Comparison of ENCODE assay signal across 12 cellular contexts in the genomic region with DNA sequence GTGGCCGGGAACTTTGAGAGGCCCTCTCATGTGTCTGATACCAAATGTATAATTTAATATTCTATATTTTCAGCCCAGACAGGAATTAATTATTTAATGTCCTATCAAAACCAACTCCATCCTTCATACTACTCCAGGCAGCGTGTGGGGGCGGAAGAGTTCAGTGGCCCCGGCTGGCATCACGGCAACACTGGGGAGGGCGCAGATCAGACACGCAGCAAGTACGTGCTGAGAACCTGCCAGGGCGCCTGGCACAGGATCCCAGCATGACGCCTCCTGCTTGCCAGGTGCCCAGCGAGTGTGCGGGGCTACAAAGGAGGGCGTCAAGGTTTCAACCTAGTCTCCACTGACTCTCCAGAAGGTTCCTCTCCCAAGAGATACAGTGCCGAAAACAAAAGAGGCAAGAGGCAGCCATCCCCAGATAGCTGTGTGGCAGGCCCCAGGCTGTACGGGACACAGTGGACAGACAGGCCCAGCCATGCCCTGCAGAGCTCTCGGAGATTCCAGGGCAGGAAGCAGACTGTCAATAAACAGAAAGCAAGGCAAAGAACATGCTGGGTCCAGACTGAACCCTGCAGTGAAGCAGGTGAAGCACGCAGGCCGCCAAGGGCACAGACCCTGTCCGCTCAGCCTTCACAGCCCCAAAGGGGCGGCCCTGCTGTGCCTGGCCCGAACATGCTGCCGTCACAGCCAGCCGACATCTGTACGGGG.
A peak's percentile ranks its signal among the peaks of the same experiment; 100 is the strongest.
DNase-seq lines count a peak whose midpoint lies in the region; ATAC-seq and TF ChIP-seq lines count a peak whose summit lies in the region.
"Had no signal": no experiment of that assay in that cellular context is flagged by ENCODE, and none has a peak within 500 bp of the region (broad histone marks: within the 10 kb centered on the region; RNA-seq: fewer than 3 reads in every experiment).

No MANE protein-coding gene starts in this region.

- no peak overlapping the region for H3K4me3 Mint-ChIP-seq in progenitor cell of endocrine pancreas (ENCODE audit: low read depth)
- H3K4me3 Mint-ChIP-seq: natural killer cell had no signal

- no peaks in the 10 kb centered on the region for H3K27me3 Mint-ChIP-seq in progenitor cell of endocrine pancreas

- peak overlapping the region; percentile 96 for H3K27ac ChIP-seq in epithelial cell of prostate

- H3K4me1 Mint-ChIP-seq in progenitor cell of endocrine pancreas (ENCODE audit: low read depth): peaks cover 46% of the 10 kb centered on the region
- H3K4me1 Mint-ChIP-seq: natural killer cell had no signal

- no peak for ATAC-seq in HG03521 (IDR thresholded peaks at IDR 0.05; ENCODE audit: unreplicated experiment)
- ATAC-seq: natural killer cell had no signal

- TF ChIP-seq CTCF in progenitor cell of endocrine pancreas (IDR thresholded peaks at IDR 0.05; ENCODE audit: unreplicated experiment): no peak

- no peaks in the 10 kb centered on the region for H3K9me3 Mint-ChIP-seq in progenitor cell of endocrine pancreas (ENCODE audit: low read depth)
- H3K9me3 Mint-ChIP-seq: natural killer cell had no signal

- DNase-seq in HPDE6-E6E7 (ENCODE audit: extremely low spot score) (peak; percentile 59), NCI-H510A (lab: John Stamatoyannopoulos, UW) (peak; percentile 43), epithelial cell of prostate (ENCODE audit: low read depth, low spot score) (peak; percentile 39), progenitor cell of endocrine pancreas (ENCODE audit: low spot score, unreplicated experiment) (no peak), medulla oblongata (ENCODE audit: extremely low spot score) (no peak), AML-193 (lab: John Stamatoyannopoulos, UW) (no peak), AG08396 (ENCODE audit: low spot score) (no peak)
- DNase-seq: activated CD8-positive, alpha-beta memory T cell treated with anti-CD3 and anti-CD28 coated beads, Interleukin-2, amount 50 U/mL, for 4 hours; Calu3; natural killer cell; OCI-M1 had no signal

- H3K36me3 Mint-ChIP-seq in progenitor cell of endocrine pancreas (ENCODE audit: insufficient read depth): no peaks in the 10 kb centered on the region
- H3K36me3 Mint-ChIP-seq: natural killer cell had no signal

- H3K27ac Mint-ChIP-seq in progenitor cell of endocrine pancreas: peak overlapping the region; percentile 94
- H3K27ac Mint-ChIP-seq: natural killer cell had no signal

Comparison
In these comparisons a context has a peak if more than half of its experiments do, and no peak if none do; other contexts are left out.
1. DNase-seq: peak in HPDE6-E6E7 (single experiment), NCI-H510A (single experiment) and epithelial cell of prostate (single experiment); none in progenitor cell of endocrine pancreas (single experiment), medulla oblongata (single experiment), AML-193 (0 of 2) and AG08396 (single experiment).